Comparison of ENCODE assay signal across 9 cellular contexts in the genomic region with DNA sequence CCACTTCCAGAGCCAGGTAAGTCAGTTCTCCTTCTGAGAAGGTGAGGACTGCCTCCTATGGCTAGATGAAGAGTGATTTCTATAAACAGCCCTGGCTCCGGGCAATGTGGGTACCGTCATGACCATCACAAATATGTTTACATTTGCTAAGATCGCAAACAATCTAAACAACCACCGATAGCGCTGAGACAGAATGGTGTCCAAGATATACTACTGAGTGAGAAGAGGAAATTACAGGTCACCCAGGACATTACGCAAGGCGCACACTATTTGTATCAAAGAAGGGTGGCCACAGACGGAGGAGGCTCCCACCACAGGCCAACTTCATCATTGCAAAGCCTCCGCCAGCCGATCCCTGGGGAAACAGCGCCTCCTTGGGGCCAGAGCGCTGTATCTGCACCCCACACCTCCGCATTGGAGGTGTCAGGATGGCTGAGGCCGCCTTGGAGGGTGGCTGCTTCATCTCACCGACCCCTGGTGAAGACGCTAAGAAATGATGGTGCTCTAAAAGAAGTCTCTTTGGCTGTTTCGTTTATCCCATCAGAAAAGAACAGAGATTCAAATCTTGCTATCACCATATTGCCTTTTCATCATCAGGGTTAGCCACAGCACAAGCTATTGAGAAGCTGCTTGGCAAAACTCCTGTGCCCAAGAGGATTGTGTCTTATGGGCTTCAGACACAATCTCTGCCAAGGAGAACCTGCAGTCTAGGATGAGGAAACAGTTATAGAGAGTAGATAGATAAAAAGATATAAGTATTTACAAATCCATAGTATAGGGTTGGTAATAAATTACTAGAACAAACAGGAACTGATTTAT. TPM values are rescaled to one million over a fixed set of nuclear protein-coding genes. Genes with fewer than 3 reads are reported as not detected.
DNase-seq lines count a peak whose midpoint lies in the region; ATAC-seq and TF ChIP-seq lines count a peak whose summit lies in the region.
"Had no signal": no experiment of that assay in that cellular context is flagged by ENCODE, and none has a peak within 500 bp of the region (broad histone marks: within the 10 kb centered on the region; RNA-seq: fewer than 3 reads in every experiment).

No MANE protein-coding gene starts in this region.

- peak; percentile 98 for TF ChIP-seq CTCF in HL-60 (IDR thresholded peaks at IDR 0.05; ENCODE audit: insufficient read depth, low read length)
- peak; percentile 14 to 53 (median 48) for TF ChIP-seq CTCF in adrenal gland (IDR thresholded peaks at IDR 0.05)

- H3K4me3 ChIP-seq in CD4-positive, CD25-positive, alpha-beta regulatory T cell (ENCODE audit: low read depth, low read length), result no peak overlapping the region
- H3K4me3 ChIP-seq in HL-60 (replicated peaks; ENCODE audit: insufficient read depth, low read length) (no peak overlapping the region), adrenal gland (no peak overlapping the region)

- H3K36me3 Mint-ChIP-seq in CD4-positive, CD25-positive, alpha-beta regulatory T cell, result no peaks in the 10 kb centered on the region
- H3K36me3 Mint-ChIP-seq in immature natural killer cell, result no peaks in the 10 kb centered on the region

- H3K27me3 Mint-ChIP-seq in CD4-positive, CD25-positive, alpha-beta regulatory T cell, result peaks cover 12% of the 10 kb centered on the region
- peaks cover 0 to 3% (median 3%) of the 10 kb centered on the region in 3 donors for H3K27me3 Mint-ChIP-seq in immature natural killer cell (ENCODE audit: low read depth in 3 of 3)

- no peaks in the 10 kb centered on the region for H3K36me3 ChIP-seq in CD4-positive, CD25-positive, alpha-beta regulatory T cell (ENCODE audit: control insufficient read depth, insufficient read depth, low read length)
- H3K36me3 ChIP-seq in adrenal gland (replicated peaks in 1 of 2), result no peaks in the 10 kb centered on the region

- WGBS in adrenal gland, 4 donors, result 37 to 62% (median 42%) methylated on average over 15 to 17 of the region's 17 CpGs

- ATAC-seq in CD4-positive, CD25-positive, alpha-beta regulatory T cell (ENCODE audit: low read depth in 2 of 2), result peak; percentile 50 to 67
- peak; percentile 95 for ATAC-seq in SK-N-SH treated with all-trans-retinoic acid at 6 μM for 48 hours
- ATAC-seq in GM21825 (IDR thresholded peaks at IDR 0.05; ENCODE audit: unreplicated experiment), result no peak
- ATAC-seq in HG02798 (IDR thresholded peaks at IDR 0.05; ENCODE audit: poor library complexity, unreplicated experiment), result no peak

- no peak overlapping the region for H3K27ac ChIP-seq in CD4-positive, CD25-positive, alpha-beta regulatory T cell (ENCODE audit: insufficient read depth, low read length, poor library complexity, severe bottlenecking)
- H3K27ac ChIP-seq in HL-60 (replicated peaks) (no peak overlapping the region), adrenal gland (no peak overlapping the region)

- H3K9me3 Mint-ChIP-seq in CD4-positive, CD25-positive, alpha-beta regulatory T cell, result no peaks in the 10 kb centered on the region
- H3K9me3 Mint-ChIP-seq in immature natural killer cell, result no peaks in the 10 kb centered on the region

- DNase-seq in CD4-positive, CD25-positive, alpha-beta regulatory T cell, result peak in 2 of 3 donors; percentile 46 to 63
- DNase-seq in HL-60 (ENCODE audit: low read depth in 1 of 2, low spot score in 1 of 2) (peak; percentile 63 to 95), adrenal gland (peak in 6 of 7 donors; percentile 16 to 63 (median 33)), immature natural killer cell (peak in 2 of 3 donors; percentile 48 to 51)
- peak; percentile 24 for DNase-seq in stimulated activated CD8-positive, alpha-beta memory T cell treated with anti-CD3 and anti-CD28 coated beads, Interleukin-12 subunit alpha, Interleukin-12 subunit beta, amount 100 ng/mL, for 1 hour (ENCODE audit: low read depth)

- intact Hi-C loops in adrenal gland (cut with DNase I), result no loop called here

- no peak overlapping the region for H3K27ac Mint-ChIP-seq in CD4-positive, CD25-positive, alpha-beta regulatory T cell
- no peak overlapping the region for H3K27ac Mint-ChIP-seq in immature natural killer cell

- TF ChIP-seq POLR2A in adrenal gland (IDR thresholded peaks at IDR 0.05), result no peak

- no peak overlapping the region for H3K4me3 Mint-ChIP-seq in CD4-positive, CD25-positive, alpha-beta regulatory T cell
- H3K4me3 Mint-ChIP-seq in immature natural killer cell, result no peak overlapping the region

- H3K4me1 Mint-ChIP-seq in CD4-positive, CD25-positive, alpha-beta regulatory T cell, result peaks cover 0 to 4% (median 1%) of the 10 kb centered on the region in 4 donors
- peaks cover 0 to 8% of the 10 kb centered on the region in 2 donors for H3K4me1 Mint-ChIP-seq in immature natural killer cell

- no peaks in the 10 kb centered on the region for H3K4me1 ChIP-seq in CD4-positive, CD25-positive, alpha-beta regulatory T cell (ENCODE audit: control insufficient read depth, insufficient read depth, low read length, poor library complexity, severe bottlenecking)
- H3K4me1 ChIP-seq in adrenal gland (replicated peaks in 1 of 2), result no peaks in the 10 kb centered on the region

- H3K9me3 ChIP-seq in CD4-positive, CD25-positive, alpha-beta regulatory T cell (ENCODE audit: control insufficient read depth in 2 of 2, low read length in 2 of 2), result no peaks in the 10 kb centered on the region
- H3K9me3 ChIP-seq in adrenal gland (replicated peaks in 1 of 3), result no peaks in the 10 kb centered on the region

- peaks cover 3% of the 10 kb centered on the region for H3K27me3 ChIP-seq in CD4-positive, CD25-positive, alpha-beta regulatory T cell (ENCODE audit: control insufficient read depth, insufficient read depth, low read length)
- no peaks in the 10 kb centered on the region for H3K27me3 ChIP-seq in HL-60 (ENCODE audit: insufficient read depth, poor library complexity, severe bottlenecking)
- H3K27me3 ChIP-seq in adrenal gland, result peaks cover 8% of the 10 kb centered on the region

TF ChIP-seq in SK-N-SH treated with all-trans-retinoic acid at 6 μM for 48 hours, 23 proteins besides CTCF, POLR2A, EP300 and RAD21:
- TF ChIP-seq ZFP30 (CRISPR knock-in tag; IDR thresholded peaks at IDR 0.05) (no peak), CREB5 (CRISPR knock-in tag; IDR thresholded peaks at IDR 0.05; ENCODE audit: low read depth) (no peak), ZNF565 (CRISPR knock-in tag; conservative IDR thresholded peaks at IDR 0.05; ENCODE audit: low read depth) (no peak)

RNA-seq across cellular contexts. Expression of gene ASRGL1, which starts 12.3 kb away (rescaled TPM):
- 0.57 TPM for total RNA-seq in CD4-positive, CD25-positive, alpha-beta regulatory T cell
- polyA plus RNA-seq in CD4-positive, CD25-positive, alpha-beta regulatory T cell, result 1 to 10 TPM in 3 of 4 donors, not detected in 1; 1.4 to 3.6 (median 3.5) TPM
- total RNA-seq in adrenal gland, result 10 to 100 TPM in 1 of 8 donors, 1 to 10 TPM in 6, under 1 TPM in 1; 0.48 to 17.2 (median 5.9) TPM
- 1 to 10 TPM; 3.6 to 6.8 (median 4.0) TPM for polyA plus RNA-seq in adrenal gland
- polyA plus RNA-seq in immature natural killer cell, result 10 to 100 TPM in 1 of 3 donors, 1 to 10 TPM in 2; 3.2 to 11.2 (median 8.1) TPM
- total RNA-seq: myocyte had no signal

RNA-seq across cellular contexts. Expression of gene SCGB1D4, which starts 26.1 kb away (rescaled TPM):
- not detected for total RNA-seq in CD4-positive, CD25-positive, alpha-beta regulatory T cell
- not detected for polyA plus RNA-seq in CD4-positive, CD25-positive, alpha-beta regulatory T cell
- total RNA-seq in adrenal gland, result not detected
- polyA plus RNA-seq in adrenal gland (not detected), immature natural killer cell (not detected)
- total RNA-seq: myocyte had no signal

RNA-seq across cellular contexts. Expression of gene SCGB2A2, which starts 55.0 kb away (rescaled TPM):
- total RNA-seq in CD4-positive, CD25-positive, alpha-beta regulatory T cell, result not detected
- not detected for polyA plus RNA-seq in CD4-positive, CD25-positive, alpha-beta regulatory T cell
- not detected for total RNA-seq in adrenal gland
- polyA plus RNA-seq in adrenal gland (not detected), immature natural killer cell (not detected)
- total RNA-seq: myocyte had no signal

Comparison
In these comparisons a context has a peak if more than half of its experiments do, and no peak if none do; other contexts are left out.
1. ATAC-seq: peak in CD4-positive, CD25-positive, alpha-beta regulatory T cell (2 of 2) and SK-N-SH treated with all-trans-retinoic acid at 6 μM for 48 hours (single experiment); none in GM21825 (single experiment) and HG02798 (single experiment).
2. DNase-seq: peak in every context shown above with its lines; median percentile 79 in HL-60; 54 in CD4-positive, CD25-positive, alpha-beta regulatory T cell; 50 in immature natural killer cell; 33 in adrenal gland; 24 in stimulated activated CD8-positive, alpha-beta memory T cell treated with anti-CD3 and anti-CD28 coated beads, Interleukin-12 subunit alpha, Interleukin-12 subunit beta, amount 100 ng/mL, for 1 hour.